Comparison of ENCODE assay signal across 1 cellular context in the genomic region with DNA sequence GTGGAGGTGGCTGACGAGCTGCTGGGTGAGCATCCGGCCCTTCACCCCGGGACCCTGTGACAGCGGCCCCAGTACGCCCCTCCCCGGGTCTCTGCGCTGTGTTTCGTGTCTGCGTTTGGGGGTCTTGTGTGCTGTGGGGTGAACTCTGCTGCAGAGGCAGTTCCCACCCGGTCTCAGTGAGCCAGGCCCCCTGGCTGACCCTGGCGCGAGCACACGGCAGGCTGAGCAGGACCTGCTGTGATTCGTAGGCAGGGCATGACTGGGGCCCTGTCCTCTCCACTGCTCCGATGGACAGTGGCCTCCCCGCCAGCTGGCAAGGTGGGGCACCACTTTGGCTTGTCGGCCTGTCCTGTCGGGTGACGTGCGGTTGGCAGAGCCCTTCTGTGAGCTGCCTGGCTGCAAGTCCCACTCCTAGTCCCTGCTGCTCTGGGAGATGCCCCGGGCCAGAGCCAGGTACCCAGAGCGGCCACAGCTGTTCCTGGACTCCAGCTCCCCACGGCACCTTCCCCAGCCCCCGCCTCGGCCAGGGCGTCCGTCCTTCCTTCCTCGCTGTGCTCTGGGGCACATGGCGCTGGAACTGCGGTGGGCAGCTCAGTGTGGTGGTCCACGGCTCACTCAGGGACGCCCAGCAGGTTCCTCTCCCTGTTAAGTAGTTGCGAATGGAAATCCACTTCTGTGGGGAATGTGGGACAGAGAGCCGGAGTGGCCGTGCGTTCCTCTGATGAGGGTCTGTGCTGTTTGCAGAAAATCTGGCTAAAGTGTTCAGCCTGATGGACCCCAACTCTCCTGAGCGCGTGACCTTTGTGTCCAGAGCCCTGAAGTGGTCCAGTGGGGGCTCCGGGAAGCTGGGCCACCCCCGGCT.
A peak's percentile ranks its signal among the peaks of the same experiment; 100 is the strongest.
TF ChIP-seq lines count a peak whose summit lies in the region.

No MANE protein-coding gene starts in this region.

TF ChIP-seq in K562, 482 proteins besides CTCF, POLR2A, EP300 and RAD21:
- TF ChIP-seq POLR2H (tag; IDR thresholded peaks at IDR 0.05; ENCODE audit: low read depth) (no peak), RBFOX2 (IDR thresholded peaks at IDR 0.05; ENCODE audit: low read depth, low read length) (peak; percentile 21; the same call in 1 of the 2 replicates), SPI1 (IDR thresholded peaks at IDR 0.05; ENCODE audit: borderline replicate concordance, low read depth, low read length) (no peak), ZNF518B (CRISPR knock-in tag; IDR thresholded peaks at IDR 0.05) (no peak), POLR2G (IDR thresholded peaks at IDR 0.05; ENCODE audit: low read depth, low read length) (peak; percentile 24; the same call in 1 of the 2 replicates), ZNF263 (CRISPR knock-in tag; IDR thresholded peaks at IDR 0.05; ENCODE audit: borderline replicate concordance) (no peak)
TF ChIP-seq in K562: peak in this region for 2.
